ENCODE assay signal across 2 cellular contexts in genomic region chr6:125931733-125932450, GRCh38.
TF ChIP-seq lines count a peak whose summit lies in the region.

No MANE protein-coding gene starts in this region.

TF ChIP-seq in HEK293, 187 proteins besides CTCF, POLR2A, EP300 and RAD21:
- no peak for TF ChIP-seq ZNF560 (tag by site-specific recombination; IDR thresholded peaks at IDR 0.05; ENCODE audit: borderline replicate concordance)
- TF ChIP-seq ZNF114 (tag by site-specific recombination; IDR thresholded peaks at IDR 0.05): no peak
- TF ChIP-seq PRDM1 (tag by site-specific recombination; IDR thresholded peaks at IDR 0.05): 0 out of 2 replicates have a peak, but pooled peaks have one; percentile 10
- TF ChIP-seq, protein P1, sequence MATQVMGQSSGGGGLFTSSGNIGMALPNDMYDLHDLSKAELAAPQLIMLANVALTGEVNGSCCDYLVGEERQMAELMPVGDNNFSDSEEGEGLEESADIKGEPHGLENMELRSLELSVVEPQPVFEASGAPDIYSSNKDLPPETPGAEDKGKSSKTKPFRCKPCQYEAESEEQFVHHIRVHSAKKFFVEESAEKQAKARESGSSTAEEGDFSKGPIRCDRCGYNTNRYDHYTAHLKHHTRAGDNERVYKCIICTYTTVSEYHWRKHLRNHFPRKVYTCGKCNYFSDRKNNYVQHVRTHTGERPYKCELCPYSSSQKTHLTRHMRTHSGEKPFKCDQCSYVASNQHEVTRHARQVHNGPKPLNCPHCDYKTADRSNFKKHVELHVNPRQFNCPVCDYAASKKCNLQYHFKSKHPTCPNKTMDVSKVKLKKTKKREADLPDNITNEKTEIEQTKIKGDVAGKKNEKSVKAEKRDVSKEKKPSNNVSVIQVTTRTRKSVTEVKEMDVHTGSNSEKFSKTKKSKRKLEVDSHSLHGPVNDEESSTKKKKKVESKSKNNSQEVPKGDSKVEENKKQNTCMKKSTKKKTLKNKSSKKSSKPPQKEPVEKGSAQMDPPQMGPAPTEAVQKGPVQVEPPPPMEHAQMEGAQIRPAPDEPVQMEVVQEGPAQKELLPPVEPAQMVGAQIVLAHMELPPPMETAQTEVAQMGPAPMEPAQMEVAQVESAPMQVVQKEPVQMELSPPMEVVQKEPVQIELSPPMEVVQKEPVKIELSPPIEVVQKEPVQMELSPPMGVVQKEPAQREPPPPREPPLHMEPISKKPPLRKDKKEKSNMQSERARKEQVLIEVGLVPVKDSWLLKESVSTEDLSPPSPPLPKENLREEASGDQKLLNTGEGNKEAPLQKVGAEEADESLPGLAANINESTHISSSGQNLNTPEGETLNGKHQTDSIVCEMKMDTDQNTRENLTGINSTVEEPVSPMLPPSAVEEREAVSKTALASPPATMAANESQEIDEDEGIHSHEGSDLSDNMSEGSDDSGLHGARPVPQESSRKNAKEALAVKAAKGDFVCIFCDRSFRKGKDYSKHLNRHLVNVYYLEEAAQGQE (tag by site-specific recombination; IDR thresholded peaks at IDR 0.05): no peak
- no peak for TF ChIP-seq ZSCAN23 (tag by site-specific recombination; IDR thresholded peaks at IDR 0.05)
- no peak for TF ChIP-seq ZNF366 (tag by site-specific recombination; conservative IDR thresholded peaks at IDR 0.05)

TF ChIP-seq in IMR-90, 13 proteins besides CTCF, POLR2A, EP300 and RAD21:
- TF ChIP-seq RCOR1 (IDR thresholded peaks at IDR 0.05; ENCODE audit: insufficient replicate concordance, low read length): no peak
- TF ChIP-seq, protein P2, sequence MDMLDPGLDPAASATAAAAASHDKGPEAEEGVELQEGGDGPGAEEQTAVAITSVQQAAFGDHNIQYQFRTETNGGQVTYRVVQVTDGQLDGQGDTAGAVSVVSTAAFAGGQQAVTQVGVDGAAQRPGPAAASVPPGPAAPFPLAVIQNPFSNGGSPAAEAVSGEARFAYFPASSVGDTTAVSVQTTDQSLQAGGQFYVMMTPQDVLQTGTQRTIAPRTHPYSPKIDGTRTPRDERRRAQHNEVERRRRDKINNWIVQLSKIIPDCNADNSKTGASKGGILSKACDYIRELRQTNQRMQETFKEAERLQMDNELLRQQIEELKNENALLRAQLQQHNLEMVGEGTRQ (IDR thresholded peaks at IDR 0.05; ENCODE audit: low read depth, low read length): no peak
- TF ChIP-seq RFX5 (IDR thresholded peaks at IDR 0.05; ENCODE audit: low read depth, low read length): no peak
- no peak for TF ChIP-seq CEBPB (IDR thresholded peaks at IDR 0.05; ENCODE audit: low read depth, low read length)
- TF ChIP-seq, protein P3, sequence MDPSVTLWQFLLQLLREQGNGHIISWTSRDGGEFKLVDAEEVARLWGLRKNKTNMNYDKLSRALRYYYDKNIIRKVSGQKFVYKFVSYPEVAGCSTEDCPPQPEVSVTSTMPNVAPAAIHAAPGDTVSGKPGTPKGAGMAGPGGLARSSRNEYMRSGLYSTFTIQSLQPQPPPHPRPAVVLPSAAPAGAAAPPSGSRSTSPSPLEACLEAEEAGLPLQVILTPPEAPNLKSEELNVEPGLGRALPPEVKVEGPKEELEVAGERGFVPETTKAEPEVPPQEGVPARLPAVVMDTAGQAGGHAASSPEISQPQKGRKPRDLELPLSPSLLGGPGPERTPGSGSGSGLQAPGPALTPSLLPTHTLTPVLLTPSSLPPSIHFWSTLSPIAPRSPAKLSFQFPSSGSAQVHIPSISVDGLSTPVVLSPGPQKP (IDR thresholded peaks at IDR 0.05; ENCODE audit: borderline replicate concordance, low read depth, low read length): no peak
- TF ChIP-seq MXI1 (IDR thresholded peaks at IDR 0.05; ENCODE audit: borderline replicate concordance, low read depth, low read length): no peak
- TF ChIP-seq CHD1 (IDR thresholded peaks at IDR 0.05; ENCODE audit: low read depth, low read length): no peak
- no peak for TF ChIP-seq MAZ (IDR thresholded peaks at IDR 0.05; ENCODE audit: borderline replicate concordance, low read depth, low read length)
- no peak for TF ChIP-seq BHLHE40 (IDR thresholded peaks at IDR 0.05; ENCODE audit: low read depth, low read length)
- TF ChIP-seq NFE2L2 (IDR thresholded peaks at IDR 0.05; ENCODE audit: low read depth, low read length): no peak
- no peak for TF ChIP-seq FOS (IDR thresholded peaks at IDR 0.05; ENCODE audit: low read depth, low read length)
- no peak for TF ChIP-seq MAFK (IDR thresholded peaks at IDR 0.05; ENCODE audit: low read depth, low read length)
- TF ChIP-seq SMC3 (IDR thresholded peaks at IDR 0.05; ENCODE audit: low read depth, low read length): no peak
